28 cellular contexts compared by ENCODE assay signal in the genomic region with DNA sequence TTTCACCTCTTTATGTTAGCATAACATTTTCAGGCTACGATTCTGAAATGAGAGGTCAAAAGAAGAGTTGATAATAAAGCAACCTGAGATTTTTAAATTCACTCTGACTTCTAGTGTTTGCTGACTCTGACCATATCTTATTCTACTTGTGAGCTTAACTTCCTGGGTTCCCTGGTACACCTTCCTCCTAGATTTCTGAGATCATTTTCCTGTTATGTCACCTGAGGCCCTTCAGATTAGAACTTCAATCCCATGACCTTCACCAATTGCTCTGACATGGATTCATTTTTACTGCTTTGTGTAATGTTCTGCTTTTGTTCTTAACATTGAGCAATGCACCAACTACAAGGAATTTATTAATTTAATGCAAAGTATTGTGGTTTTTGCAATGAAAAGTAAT.
"Had no signal": no experiment of that assay in that cellular context is flagged by ENCODE, and none has a peak within 500 bp of the region (broad histone marks: within the 10 kb centered on the region; RNA-seq: fewer than 3 reads in every experiment).

No MANE protein-coding gene starts in this region.

- H3K9me3 Mint-ChIP-seq: nephron, neural progenitor cell had no signal

- DNase-seq: natural killer cell; occipital lobe; posterior cingulate gyrus; psoas muscle; right cardiac atrium; right lobe of liver; sigmoid colon; small intestine; stimulated activated CD4-positive, alpha-beta T cell treated with anti-CD3 and anti-CD28 coated beads, Interleukin-15, amount 100 ng/mL, for 24 hours; stimulated activated CD4-positive, alpha-beta T cell treated with anti-CD3 and anti-CD28 coated beads, Interleukin-2, amount 100 ng/mL, for 24 hours; stimulated activated CD4-positive, alpha-beta T cell treated with anti-CD3 and anti-CD28 coated beads, Interleukin-2, amount 100 ng/mL, for 48 hours; stimulated activated CD4-positive, alpha-beta T cell treated with anti-CD3 and anti-CD28 coated beads, Interleukin-4, amount 100 ng/mL, for 24 hours; stimulated activated naive B cell treated with anti-CD40 and anti-IgM and Interleukin-4, amounts not matched to agents 10 μg/mL and 1 μg/mL and 100 μg/mL, for 72 hours; stimulated activated naive CD4-positive, alpha-beta T cell treated with Interleukin-2 at 50 U/mL for 16 hours; stomach; thyroid gland; trophoblast cell; upper lobe of left lung had no signal

- H3K27ac ChIP-seq: neural progenitor cell, parathyroid adenoma, psoas muscle, right lobe of liver, sigmoid colon, stomach, thoracic aorta, thyroid gland, tibial nerve, upper lobe of left lung, vagina had no signal

- ATAC-seq: natural killer cell; psoas muscle; right cardiac atrium; right lobe of liver; stimulated activated effector memory CD8-positive, alpha-beta T cell treated with anti-CD3 and anti-CD28 coated beads, Interleukin-12 subunit alpha, Interleukin-12 subunit beta, amount 100 ng/mL, for 72 hours; stimulated activated naive B cell treated with anti-CD40 and anti-IgM and Interleukin-4, amounts not matched to agents 10 μg/mL and 1 μg/mL and 100 μg/mL, for 72 hours had no signal

- H3K79me2 ChIP-seq: parathyroid adenoma had no signal

- H3K4me3 Mint-ChIP-seq: natural killer cell; nephron; neural progenitor cell; stimulated activated effector memory CD8-positive, alpha-beta T cell treated with anti-CD3 and anti-CD28 coated beads, Interleukin-12 subunit alpha, Interleukin-12 subunit beta, amount 100 ng/mL, for 72 hours; stimulated activated naive B cell treated with anti-CD40 and anti-IgM and Interleukin-4, amounts not matched to agents 10 μg/mL and 1 μg/mL and 100 μg/mL, for 72 hours; stimulated activated naive CD8-positive, alpha-beta T cell treated with anti-CD3 and anti-CD28 coated beads, Interleukin-15, Interleukin-2, amounts not matched to agents 100 ng/mL and 50 ng/mL, for 24 hours had no signal

- H3K36me3 Mint-ChIP-seq: neural progenitor cell; stimulated activated effector memory CD8-positive, alpha-beta T cell treated with anti-CD3 and anti-CD28 coated beads, Interleukin-12 subunit alpha, Interleukin-12 subunit beta, amount 100 ng/mL, for 72 hours; stimulated activated naive B cell treated with anti-CD40 and anti-IgM and Interleukin-4, amounts not matched to agents 10 μg/mL and 1 μg/mL and 100 μg/mL, for 72 hours had no signal

- H3K4me1 Mint-ChIP-seq: natural killer cell; nephron; neural progenitor cell; stimulated activated effector memory CD8-positive, alpha-beta T cell treated with anti-CD3 and anti-CD28 coated beads, Interleukin-12 subunit alpha, Interleukin-12 subunit beta, amount 100 ng/mL, for 72 hours; stimulated activated naive B cell treated with anti-CD40 and anti-IgM and Interleukin-4, amounts not matched to agents 10 μg/mL and 1 μg/mL and 100 μg/mL, for 72 hours had no signal

- H2AFZ ChIP-seq: neural progenitor cell, parathyroid adenoma had no signal

- H3K27me3 Mint-ChIP-seq: progenitor cell of endocrine pancreas; stimulated activated naive B cell treated with anti-CD40 and anti-IgM and Interleukin-4, amounts not matched to agents 10 μg/mL and 1 μg/mL and 100 μg/mL, for 72 hours; stimulated activated naive CD8-positive, alpha-beta T cell treated with anti-CD3 and anti-CD28 coated beads, Interleukin-15, Interleukin-2, amounts not matched to agents 100 ng/mL and 50 ng/mL, for 24 hours had no signal

- H3K27me3 ChIP-seq: neural progenitor cell, right lobe of liver, sigmoid colon, stomach, thyroid gland, tibial nerve, upper lobe of left lung, vagina had no signal

- H3K4me1 ChIP-seq: neural progenitor cell, parathyroid adenoma, psoas muscle, right lobe of liver, sigmoid colon, thyroid gland, tibial nerve, upper lobe of left lung, vagina had no signal

- H3K4me3 ChIP-seq: neural progenitor cell, psoas muscle, right lobe of liver, sigmoid colon, stomach, thoracic aorta, thyroid gland, tibial nerve, upper lobe of left lung, vagina had no signal

- H3K9me3 ChIP-seq: psoas muscle, right lobe of liver, sigmoid colon, stomach, thoracic aorta, thyroid gland, tibial nerve, upper lobe of left lung, vagina had no signal

- H3K36me3 ChIP-seq: neural progenitor cell, right lobe of liver, sigmoid colon, stomach, thoracic aorta, thyroid gland, tibial nerve, upper lobe of left lung, vagina had no signal

- FAIRE-seq: small intestine, urothelium cell line had no signal

- H3K4me2 ChIP-seq: neural progenitor cell had no signal

- H3K27ac Mint-ChIP-seq: natural killer cell; nephron; neural progenitor cell; progenitor cell of endocrine pancreas; stimulated activated effector memory CD8-positive, alpha-beta T cell treated with anti-CD3 and anti-CD28 coated beads, Interleukin-12 subunit alpha, Interleukin-12 subunit beta, amount 100 ng/mL, for 72 hours; stimulated activated naive B cell treated with anti-CD40 and anti-IgM and Interleukin-4, amounts not matched to agents 10 μg/mL and 1 μg/mL and 100 μg/mL, for 72 hours; stimulated activated naive CD8-positive, alpha-beta T cell treated with anti-CD3 and anti-CD28 coated beads, Interleukin-15, Interleukin-2, amounts not matched to agents 100 ng/mL and 50 ng/mL, for 24 hours had no signal
